In genomic region chr17:30812218-30813177, GRCh38 we compare ENCODE assay signal across 1 cellular context.
TF ChIP-seq lines count a peak whose summit lies in the region.

No MANE protein-coding gene starts in this region.

TF ChIP-seq in HepG2, 621 proteins besides CTCF, POLR2A, EP300 and RAD21:
- TF ChIP-seq THYN1 (CRISPR knock-in tag; IDR thresholded peaks at IDR 0.05; ENCODE audit: borderline replicate concordance, low read depth) (no peak), IRF9 (CRISPR knock-in tag; IDR thresholded peaks at IDR 0.05; ENCODE audit: borderline replicate concordance) (no peak)
